In genomic region chr11:122343247-122343646, GRCh38 we compare ENCODE assay signal across 22 cellular contexts.
A peak's percentile ranks its signal among the peaks of the same experiment; 100 is the strongest.
DNase-seq lines count a peak whose midpoint lies in the region; TF ChIP-seq lines count a peak whose summit lies in the region.
"Had no signal": no experiment of that assay in that cellular context is flagged by ENCODE, and none has a peak within 500 bp of the region (broad histone marks: within the 10 kb centered on the region; RNA-seq: fewer than 3 reads in every experiment).

No MANE protein-coding gene starts in this region.

- H3K4me2 ChIP-seq in smooth muscle cell (no peak overlapping the region), H9 (ENCODE audit: insufficient read depth, insufficient read length, low read length) (no peak overlapping the region)

- no peaks in the 10 kb centered on the region for H3K36me3 ChIP-seq in smooth muscle cell (ENCODE audit: low read depth)
- H3K36me3 ChIP-seq: spleen had no signal

- H3T11ph ChIP-seq in H9 (ENCODE audit: low read length), result no peak overlapping the region

- H3K4me3 ChIP-seq in astrocyte of the cerebellum (ENCODE audit: low read depth, low read length), result no peak overlapping the region
- H3K4me3 ChIP-seq in smooth muscle cell, result no peak overlapping the region
- H3K4me3 ChIP-seq: body of pancreas, spleen had no signal

- peak overlapping the region; percentile 44 for H2AFZ ChIP-seq in smooth muscle cell (ENCODE audit: low read depth)
- no peak overlapping the region for H2AFZ ChIP-seq in H9 (ENCODE audit: low read length)

- H3K18ac ChIP-seq in H9 (ENCODE audit: insufficient read length, low read depth, low read length), result no peak overlapping the region

- H2BK12ac ChIP-seq in H9 (ENCODE audit: insufficient read length, low read depth, low read length), result no peak overlapping the region

- H3K36me3 Mint-ChIP-seq in H9 (ENCODE audit: insufficient read depth in 1 of 3, low read depth in 3 of 3), result no peaks in the 10 kb centered on the region
- H3K36me3 Mint-ChIP-seq: activated naive CD4-positive, alpha-beta T cell treated with anti-CD3 and anti-CD28 coated beads, Interleukin-2, amount 50 U/mL, for 24 hours; CD4-positive, CD25-positive, alpha-beta regulatory T cell; stimulated activated memory B cell treated with anti-CD40 and anti-IgM and Interleukin-4, amounts not matched to agents 10 μg/mL and 1 μg/mL and 100 μg/mL, for 72 hours; WTC11 had no signal

- H3K4me1 ChIP-seq in smooth muscle cell (ENCODE audit: low read depth) (no peaks in the 10 kb centered on the region), H9 (ENCODE audit: insufficient read depth, low read length) (no peaks in the 10 kb centered on the region)
- H3K4me1 ChIP-seq: body of pancreas, spleen had no signal

- no peak overlapping the region for H3K4ac ChIP-seq in H9 (ENCODE audit: low read depth, low read length)

- in situ Hi-C loops in astrocyte of the cerebellum (cut with HindIII; ENCODE audit: low sequenced_read_pairs), result no loop called here

- H4K91ac ChIP-seq in H9 (ENCODE audit: insufficient read length, low read depth, low read length), result no peak overlapping the region

- H3K14ac ChIP-seq in H9 (ENCODE audit: insufficient read depth, low read length), result no peak overlapping the region

- H3K9me3 ChIP-seq in smooth muscle cell (replicated peaks; ENCODE audit: low read depth) (no peaks in the 10 kb centered on the region), H9 (ENCODE audit: control insufficient read depth, low read depth, low read length) (no peaks in the 10 kb centered on the region)
- H3K9me3 ChIP-seq: body of pancreas, spleen had no signal

- peaks cover 3 to 4% of the 10 kb centered on the region in 2 experiments; a peak in 1 of 4 replicates for H3K4me1 Mint-ChIP-seq in H9
- H3K4me1 Mint-ChIP-seq: activated naive CD4-positive, alpha-beta T cell treated with anti-CD3 and anti-CD28 coated beads, Interleukin-2, amount 50 U/mL, for 24 hours; CD4-positive, CD25-positive, alpha-beta regulatory T cell; stimulated activated memory B cell treated with anti-CD40 and anti-IgM and Interleukin-4, amounts not matched to agents 10 μg/mL and 1 μg/mL and 100 μg/mL, for 72 hours had no signal

- no peaks in the 10 kb centered on the region for H3K27me3 Mint-ChIP-seq in H9 (ENCODE audit: low read depth)
- H3K27me3 Mint-ChIP-seq: stimulated activated memory B cell treated with anti-CD40 and anti-IgM and Interleukin-4, amounts not matched to agents 10 μg/mL and 1 μg/mL and 100 μg/mL, for 72 hours had no signal

- peak; percentile 7 for DNase-seq in Daoy (ENCODE audit: low read depth)
- DNase-seq in HS-27A (ENCODE audit: low read depth), result peak; percentile 1
- peak; percentile 16 for DNase-seq in astrocyte of the cerebellum (ENCODE audit: low read depth)
- no peak for DNase-seq in smooth muscle cell (lab: John Stamatoyannopoulos, UW; ENCODE audit: unreplicated experiment)
- no peak for DNase-seq in NCI-H2227 treated with DMSO at 0.1 percent for 48 hours (lab: John Stamatoyannopoulos, UW)
- no peak for DNase-seq in GOT3 (lab: John Stamatoyannopoulos, UW)
- DNase-seq in H9, result no peak
- DNase-seq: body of pancreas; CD4-positive, CD25-positive, alpha-beta regulatory T cell; left cardiac atrium; mesendoderm; NCI-H1092 treated with DMSO at 0.1 percent for 48 hours; NCI-H2029; NCI-H226; NCI-H774; occipital lobe; spleen; stimulated activated CD4-positive, alpha-beta T cell treated with anti-CD3 and anti-CD28 coated beads, Interleukin-4, amount 100 ng/mL, for 1 hour; T-helper 9 cell had no signal

- H3K23me2 ChIP-seq in H9 (ENCODE audit: insufficient read length, low read depth, low read length, poor library complexity, severe bottlenecking), result no peaks in the 10 kb centered on the region

- 53% methylated on average over 3 of the region's 3 CpGs for WGBS in smooth muscle cell (ENCODE audit: low lambda C conversion rate)
- no CpG with 5 or more reads among the region's 3 CpGs for WGBS in H9 (ENCODE audit: extremely low coverage, insufficient read length, low lambda C conversion rate)

- no peak overlapping the region for H2BK120ac ChIP-seq in H9 (ENCODE audit: low read depth, low read length, poor library complexity, severe bottlenecking)

- H2BK5ac ChIP-seq in H9 (ENCODE audit: insufficient read length, low read length), result no peak overlapping the region

- no peaks in the 10 kb centered on the region for H3K9me3 Mint-ChIP-seq in H9

- no peak overlapping the region for H2BK20ac ChIP-seq in H9 (ENCODE audit: low read depth, low read length, poor library complexity, severe bottlenecking)

- no peaks in the 10 kb centered on the region for H3K79me2 ChIP-seq in smooth muscle cell (ENCODE audit: low read depth)
- H3K79me2 ChIP-seq in H9 (ENCODE audit: insufficient read depth, low read length), result no peaks in the 10 kb centered on the region

- peak overlapping the region in 1 of 3 experiments; percentile 70; a peak in 2 of 7 replicates for H3K27ac Mint-ChIP-seq in H9
- H3K27ac Mint-ChIP-seq: activated naive CD4-positive, alpha-beta T cell treated with anti-CD3 and anti-CD28 coated beads, Interleukin-2, amount 50 U/mL, for 24 hours; CD4-positive, CD25-positive, alpha-beta regulatory T cell; stimulated activated memory B cell treated with anti-CD40 and anti-IgM and Interleukin-4, amounts not matched to agents 10 μg/mL and 1 μg/mL and 100 μg/mL, for 72 hours; WTC11 had no signal

- no peak overlapping the region for H2AK5ac ChIP-seq in H9 (ENCODE audit: insufficient read length, low read length)

- H3K23ac ChIP-seq in H9 (ENCODE audit: insufficient read length, low read depth, low read length), result no peak overlapping the region

- H3F3A ChIP-seq in smooth muscle cell (ENCODE audit: low read depth), result no peaks in the 10 kb centered on the region

- H3K79me1 ChIP-seq in H9 (ENCODE audit: insufficient read depth, low read depth, low read length, poor library complexity, severe bottlenecking), result no peaks in the 10 kb centered on the region

- no peak for TF ChIP-seq CTCF in astrocyte of the cerebellum (IDR thresholded peaks at IDR 0.05; ENCODE audit: low read depth, low read length, missing control alignments)
- no peak for TF ChIP-seq CTCF in smooth muscle cell (IDR thresholded peaks at IDR 0.05; ENCODE audit: borderline replicate concordance, insufficient read depth, poor library complexity, severe bottlenecking)
- no peak for TF ChIP-seq CTCF in H9 (conservative IDR thresholded peaks at IDR 0.05)

- H3K27me3 ChIP-seq in smooth muscle cell (ENCODE audit: low read depth) (no peaks in the 10 kb centered on the region), H9 (ENCODE audit: insufficient read depth, low read length) (no peaks in the 10 kb centered on the region)
- H3K27me3 ChIP-seq: body of pancreas, spleen had no signal

- H3K27ac ChIP-seq in smooth muscle cell (ENCODE audit: low read depth), result no peak overlapping the region
- no peak overlapping the region for H3K27ac ChIP-seq in H9 (ENCODE audit: insufficient read length, low read depth, low read length)
- H3K27ac ChIP-seq: body of pancreas, spleen had no signal

- no peak overlapping the region for H3K9ac ChIP-seq in smooth muscle cell (ENCODE audit: low read depth)
- no peak overlapping the region for H3K9ac ChIP-seq in H9 (ENCODE audit: extremely low read depth, insufficient read length, low read length)

- no peak overlapping the region for H4K5ac ChIP-seq in H9 (ENCODE audit: insufficient read length, low read depth, low read length)

- no peak overlapping the region for H3K56ac ChIP-seq in H9 (ENCODE audit: insufficient read length, low read depth, low read length)

- H3K4me3 Mint-ChIP-seq in H9, result no peak overlapping the region
- H3K4me3 Mint-ChIP-seq: activated naive CD4-positive, alpha-beta T cell treated with anti-CD3 and anti-CD28 coated beads, Interleukin-2, amount 50 U/mL, for 24 hours; CD4-positive, CD25-positive, alpha-beta regulatory T cell; stimulated activated memory B cell treated with anti-CD40 and anti-IgM and Interleukin-4, amounts not matched to agents 10 μg/mL and 1 μg/mL and 100 μg/mL, for 72 hours; WTC11 had no signal

- no peak overlapping the region for H2BK15ac ChIP-seq in H9 (ENCODE audit: low read depth, low read length)

- H4K20me1 ChIP-seq in smooth muscle cell (ENCODE audit: low read depth) (no peaks in the 10 kb centered on the region), H9 (ENCODE audit: control insufficient read depth, insufficient read depth, insufficient read length) (no peaks in the 10 kb centered on the region)

- H4K8ac ChIP-seq in H9 (replicated peaks; ENCODE audit: insufficient read length, low read depth, low read length), result no peak overlapping the region

Comparison
In these comparisons a context has a peak if more than half of its experiments do, and no peak if none do; other contexts are left out.
1. DNase-seq: peak in Daoy (single experiment), HS-27A (single experiment) and astrocyte of the cerebellum (single experiment); none in smooth muscle cell (single experiment), NCI-H2227 treated with DMSO at 0.1 percent for 48 hours (single experiment), GOT3 (single experiment) and H9 (single experiment).